Comparison of ENCODE assay signal across 23 cellular contexts in the genomic region with DNA sequence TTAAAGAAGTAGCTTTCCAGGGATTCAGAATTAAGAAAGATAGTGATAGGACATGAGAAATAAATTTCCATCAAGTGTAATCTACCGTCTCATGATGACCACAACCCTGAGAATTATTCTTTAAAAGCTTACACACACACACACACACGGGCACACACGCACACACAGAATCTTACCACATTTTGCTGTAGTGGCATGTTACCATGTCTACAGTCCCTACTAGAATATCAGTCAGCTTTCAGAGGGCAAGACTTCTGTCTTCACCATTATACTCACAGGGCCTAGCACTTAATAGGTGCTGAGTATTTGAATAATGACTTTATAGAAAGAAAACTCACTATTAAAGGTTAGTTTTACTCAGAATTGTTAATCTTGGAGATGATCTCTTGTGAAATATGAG. TPM values are rescaled to one million over a fixed set of nuclear protein-coding genes. Genes with fewer than 3 reads are reported as not detected.
DNase-seq lines count a peak whose midpoint lies in the region; ATAC-seq lines count a peak whose summit lies in the region.
"Had no signal": no experiment of that assay in that cellular context is flagged by ENCODE, and none has a peak within 500 bp of the region (broad histone marks: within the 10 kb centered on the region; RNA-seq: fewer than 3 reads in every experiment).

No MANE protein-coding gene starts in this region.

- H3K27ac Mint-ChIP-seq in activated CD8-positive, alpha-beta memory T cell treated with anti-CD3 and anti-CD28 coated beads, Interleukin-2, amount 10 ng/mL, durations not matched to agents 7 days and 5 days: peak overlapping the region; percentile 43
- H3K27ac Mint-ChIP-seq in stimulated activated naive CD8-positive, alpha-beta T cell treated with anti-CD3 and anti-CD28 coated beads, Interleukin-15, amount 100 ng/mL, for 72 hours: no peak overlapping the region
- H3K27ac Mint-ChIP-seq in activated T-helper 1 cell treated with anti-CD3 and anti-CD28 coated beads, Interleukin-12 subunit alpha, Interleukin-12 subunit beta, Interleukin-2, Interleukin-4 antibody, amounts not matched to agents 30 ng/mL and 10 ng/mL and 1 ng/mL, durations not matched to agents 14 hours and 24 hours and 36 hours: peak overlapping the region; percentile 23
- H3K27ac Mint-ChIP-seq: CD4-positive, CD25-positive, alpha-beta regulatory T cell; HFFc6 had no signal

- no peaks in the 10 kb centered on the region for H3K9me3 Mint-ChIP-seq in activated CD8-positive, alpha-beta memory T cell treated with anti-CD3 and anti-CD28 coated beads, Interleukin-2, amount 10 ng/mL, durations not matched to agents 7 days and 5 days (ENCODE audit: low read depth)
- H3K9me3 Mint-ChIP-seq in stimulated activated naive CD8-positive, alpha-beta T cell treated with anti-CD3 and anti-CD28 coated beads, Interleukin-15, amount 100 ng/mL, for 72 hours: no peaks in the 10 kb centered on the region
- H3K9me3 Mint-ChIP-seq in activated T-helper 1 cell treated with anti-CD3 and anti-CD28 coated beads, Interleukin-12 subunit alpha, Interleukin-12 subunit beta, Interleukin-2, Interleukin-4 antibody, amounts not matched to agents 30 ng/mL and 10 ng/mL and 1 ng/mL, durations not matched to agents 14 hours and 24 hours and 36 hours: no peaks in the 10 kb centered on the region
- H3K9me3 Mint-ChIP-seq: CD4-positive, CD25-positive, alpha-beta regulatory T cell; CD8-positive, alpha-beta memory T cell; HFFc6 had no signal

- H3K4me1 Mint-ChIP-seq in activated CD8-positive, alpha-beta memory T cell treated with anti-CD3 and anti-CD28 coated beads, Interleukin-2, amount 10 ng/mL, durations not matched to agents 7 days and 5 days: peaks cover 40% of the 10 kb centered on the region
- peaks cover 36% of the 10 kb centered on the region for H3K4me1 Mint-ChIP-seq in stimulated activated naive CD8-positive, alpha-beta T cell treated with anti-CD3 and anti-CD28 coated beads, Interleukin-15, amount 100 ng/mL, for 72 hours
- peaks cover 40% of the 10 kb centered on the region for H3K4me1 Mint-ChIP-seq in activated T-helper 1 cell treated with anti-CD3 and anti-CD28 coated beads, Interleukin-12 subunit alpha, Interleukin-12 subunit beta, Interleukin-2, Interleukin-4 antibody, amounts not matched to agents 30 ng/mL and 10 ng/mL and 1 ng/mL, durations not matched to agents 14 hours and 24 hours and 36 hours (ENCODE audit: low read depth)

- DNase-seq in activated CD8-positive, alpha-beta memory T cell treated with anti-CD3 and anti-CD28 coated beads, Interleukin-2, amount 10 ng/mL, durations not matched to agents 7 days and 5 days: no peak
- no peak for DNase-seq in activated CD8-positive, alpha-beta memory T cell treated with anti-CD3 and anti-CD28 coated beads, Interleukin-2, amount 50 U/mL, for 48 hours
- peak in 1 of 2 donors; percentile 14 for DNase-seq in stimulated activated naive CD8-positive, alpha-beta T cell treated with anti-CD3 and anti-CD28 coated beads, Interleukin-15, amount 100 ng/mL, for 72 hours
- no peak for DNase-seq in stimulated activated naive CD8-positive, alpha-beta T cell treated with anti-CD3 and anti-CD28 coated beads, Interleukin-15, Interleukin-2, amounts not matched to agents 100 U/mL and 50 U/mL, for 24 hours
- DNase-seq in activated T-helper 1 cell treated with anti-CD3 and anti-CD28 coated beads, Interleukin-12 subunit alpha, Interleukin-12 subunit beta, Interleukin-2, Interleukin-4 antibody, amounts not matched to agents 30 ng/mL and 10 ng/mL and 1 ng/mL, durations not matched to agents 14 hours and 24 hours and 36 hours (ENCODE audit: low spot score): no peak
- DNase-seq in NCI-H1048 (lab: John Stamatoyannopoulos, UW) (no peak), NCI-H2107 (lab: John Stamatoyannopoulos, UW) (no peak)
- DNase-seq: ACHN; BE2C; C1 segment of cervical spinal cord; CD4-positive, CD25-positive, alpha-beta regulatory T cell; CD8-positive, alpha-beta memory T cell; COR-L47; DMS 273 treated with DMSO at 0.1 percent for 48 hours; DMS53; DND-41; EL; GOT3; H7; HFFc6; IMR-90 had no signal

- CTCF ChIA-PET in activated CD8-positive, alpha-beta memory T cell treated with anti-CD3 and anti-CD28 coated beads, Interleukin-2, amount 10 ng/mL, durations not matched to agents 7 days and 5 days (lab: Charles Lee): interaction anchor here (1.3 to 1.9 kb wide), 3 partner anchors 9 to 138 kb away, joined by 3 to 10 read pairs (median 6); no protein-coding TSS in a partner anchor

- H3K4me3 Mint-ChIP-seq in activated CD8-positive, alpha-beta memory T cell treated with anti-CD3 and anti-CD28 coated beads, Interleukin-2, amount 10 ng/mL, durations not matched to agents 7 days and 5 days: no peak overlapping the region
- H3K4me3 Mint-ChIP-seq in stimulated activated naive CD8-positive, alpha-beta T cell treated with anti-CD3 and anti-CD28 coated beads, Interleukin-15, amount 100 ng/mL, for 72 hours: no peak overlapping the region
- no peak overlapping the region for H3K4me3 Mint-ChIP-seq in activated T-helper 1 cell treated with anti-CD3 and anti-CD28 coated beads, Interleukin-12 subunit alpha, Interleukin-12 subunit beta, Interleukin-2, Interleukin-4 antibody, amounts not matched to agents 30 ng/mL and 10 ng/mL and 1 ng/mL, durations not matched to agents 14 hours and 24 hours and 36 hours
- H3K4me3 Mint-ChIP-seq: CD4-positive, CD25-positive, alpha-beta regulatory T cell; CD8-positive, alpha-beta memory T cell; HFFc6 had no signal

- intact Hi-C loops in activated T-helper 1 cell treated with anti-CD3 and anti-CD28 coated beads, Interleukin-12 subunit alpha, Interleukin-12 subunit beta, Interleukin-2, Interleukin-4 antibody, amounts not matched to agents 30 ng/mL and 10 ng/mL and 1 ng/mL, durations not matched to agents 14 hours and 24 hours and 36 hours (cut with micrococcal nuclease): no loop called here

- H3K36me3 Mint-ChIP-seq in activated CD8-positive, alpha-beta memory T cell treated with anti-CD3 and anti-CD28 coated beads, Interleukin-2, amount 10 ng/mL, durations not matched to agents 7 days and 5 days: peaks cover 16% of the 10 kb centered on the region
- H3K36me3 Mint-ChIP-seq in activated T-helper 1 cell treated with anti-CD3 and anti-CD28 coated beads, Interleukin-12 subunit alpha, Interleukin-12 subunit beta, Interleukin-2, Interleukin-4 antibody, amounts not matched to agents 30 ng/mL and 10 ng/mL and 1 ng/mL, durations not matched to agents 14 hours and 24 hours and 36 hours (ENCODE audit: low read depth): peaks cover 17% of the 10 kb centered on the region

- H3K27me3 Mint-ChIP-seq in activated CD8-positive, alpha-beta memory T cell treated with anti-CD3 and anti-CD28 coated beads, Interleukin-2, amount 10 ng/mL, durations not matched to agents 7 days and 5 days: no peaks in the 10 kb centered on the region
- H3K27me3 Mint-ChIP-seq in stimulated activated naive CD8-positive, alpha-beta T cell treated with anti-CD3 and anti-CD28 coated beads, Interleukin-15, amount 100 ng/mL, for 72 hours: no peaks in the 10 kb centered on the region
- H3K27me3 Mint-ChIP-seq in activated T-helper 1 cell treated with anti-CD3 and anti-CD28 coated beads, Interleukin-12 subunit alpha, Interleukin-12 subunit beta, Interleukin-2, Interleukin-4 antibody, amounts not matched to agents 30 ng/mL and 10 ng/mL and 1 ng/mL, durations not matched to agents 14 hours and 24 hours and 36 hours (ENCODE audit: insufficient read depth): no peaks in the 10 kb centered on the region
- H3K27me3 Mint-ChIP-seq: CD4-positive, CD25-positive, alpha-beta regulatory T cell; CD8-positive, alpha-beta memory T cell had no signal

- no peak for ATAC-seq in activated CD8-positive, alpha-beta memory T cell treated with anti-CD3 and anti-CD28 coated beads, Interleukin-2, amount 10 ng/mL, durations not matched to agents 7 days and 5 days
- peak; percentile 55 for ATAC-seq in stimulated activated naive CD8-positive, alpha-beta T cell treated with anti-CD3 and anti-CD28 coated beads, Interleukin-15, amount 100 ng/mL, for 72 hours
- ATAC-seq in stimulated activated naive CD8-positive, alpha-beta T cell treated with anti-CD3 and anti-CD28 coated beads, Interleukin-15, Interleukin-2, amounts not matched to agents 100 U/mL and 50 U/mL, for 24 hours: no peak
- ATAC-seq: GM12878, HCT116 had no signal

RNA-seq across cellular contexts. Expression of gene CMC4, which starts 15.4 kb away (rescaled TPM):
- total RNA-seq in activated CD8-positive, alpha-beta memory T cell treated with anti-CD3 and anti-CD28 coated beads, Interleukin-2, amount 10 ng/mL, durations not matched to agents 7 days and 5 days: 1 to 10 TPM; 3.4 to 3.7 TPM
- 1.3 and 3.0 TPM in 2 replicates for total RNA-seq in activated T-helper 1 cell treated with anti-CD3 and anti-CD28 coated beads, Interleukin-12 subunit alpha, Interleukin-12 subunit beta, Interleukin-2, Interleukin-4 antibody, amounts not matched to agents 30 ng/mL and 10 ng/mL and 1 ng/mL, durations not matched to agents 14 hours and 24 hours and 36 hours

RNA-seq across cellular contexts. Expression of gene MTCP1, which starts 15.4 kb away (rescaled TPM):
- 10 to 100 TPM; 23.1 to 25.3 TPM for total RNA-seq in activated CD8-positive, alpha-beta memory T cell treated with anti-CD3 and anti-CD28 coated beads, Interleukin-2, amount 10 ng/mL, durations not matched to agents 7 days and 5 days
- total RNA-seq in activated T-helper 1 cell treated with anti-CD3 and anti-CD28 coated beads, Interleukin-12 subunit alpha, Interleukin-12 subunit beta, Interleukin-2, Interleukin-4 antibody, amounts not matched to agents 30 ng/mL and 10 ng/mL and 1 ng/mL, durations not matched to agents 14 hours and 24 hours and 36 hours: 9.1 and 12.7 TPM in 2 replicates

RNA-seq across cellular contexts. Expression of gene BRCC3, which starts 15.8 kb away (rescaled TPM):
- 10 to 100 TPM; 25.2 to 33.4 TPM for total RNA-seq in activated CD8-positive, alpha-beta memory T cell treated with anti-CD3 and anti-CD28 coated beads, Interleukin-2, amount 10 ng/mL, durations not matched to agents 7 days and 5 days
- total RNA-seq in activated T-helper 1 cell treated with anti-CD3 and anti-CD28 coated beads, Interleukin-12 subunit alpha, Interleukin-12 subunit beta, Interleukin-2, Interleukin-4 antibody, amounts not matched to agents 30 ng/mL and 10 ng/mL and 1 ng/mL, durations not matched to agents 14 hours and 24 hours and 36 hours: 28.9 and 30.5 TPM in 2 replicates

RNA-seq across cellular contexts. Expression of gene FUNDC2, which starts 28.9 kb away (rescaled TPM):
- 10 to 100 TPM; 44.3 to 52.6 TPM for total RNA-seq in activated CD8-positive, alpha-beta memory T cell treated with anti-CD3 and anti-CD28 coated beads, Interleukin-2, amount 10 ng/mL, durations not matched to agents 7 days and 5 days
- 74.1 and 79.1 TPM in 2 replicates for total RNA-seq in activated T-helper 1 cell treated with anti-CD3 and anti-CD28 coated beads, Interleukin-12 subunit alpha, Interleukin-12 subunit beta, Interleukin-2, Interleukin-4 antibody, amounts not matched to agents 30 ng/mL and 10 ng/mL and 1 ng/mL, durations not matched to agents 14 hours and 24 hours and 36 hours

RNA-seq across cellular contexts. Expression of gene F8, which starts 33.0 kb away (rescaled TPM):
- 10 to 100 TPM; 12.7 to 15.0 TPM for total RNA-seq in activated CD8-positive, alpha-beta memory T cell treated with anti-CD3 and anti-CD28 coated beads, Interleukin-2, amount 10 ng/mL, durations not matched to agents 7 days and 5 days
- total RNA-seq in activated T-helper 1 cell treated with anti-CD3 and anti-CD28 coated beads, Interleukin-12 subunit alpha, Interleukin-12 subunit beta, Interleukin-2, Interleukin-4 antibody, amounts not matched to agents 30 ng/mL and 10 ng/mL and 1 ng/mL, durations not matched to agents 14 hours and 24 hours and 36 hours: 2.7 and 2.9 TPM in 2 replicates

Comparison
In these comparisons a context has a peak if more than half of its experiments do, and no peak if none do; other contexts are left out.
1. H3K27ac Mint-ChIP-seq: peak in activated CD8-positive, alpha-beta memory T cell treated with anti-CD3 and anti-CD28 coated beads, Interleukin-2, amount 10 ng/mL, durations not matched to agents 7 days and 5 days (single experiment) and activated T-helper 1 cell treated with anti-CD3 and anti-CD28 coated beads, Interleukin-12 subunit alpha, Interleukin-12 subunit beta, Interleukin-2, Interleukin-4 antibody, amounts not matched to agents 30 ng/mL and 10 ng/mL and 1 ng/mL, durations not matched to agents 14 hours and 24 hours and 36 hours (single experiment); none in stimulated activated naive CD8-positive, alpha-beta T cell treated with anti-CD3 and anti-CD28 coated beads, Interleukin-15, amount 100 ng/mL, for 72 hours (0 of 2).